In genomic region chr17:28745777-28746473, GRCh38 we compare ENCODE assay signal across 8 cellular contexts. TPM values are rescaled to one million over a fixed set of nuclear protein-coding genes. Genes with fewer than 3 reads are reported as not detected.
DNase-seq lines count a peak whose midpoint lies in the region; ATAC-seq, FAIRE-seq and TF ChIP-seq lines count a peak whose summit lies in the region.

No MANE protein-coding gene starts in this region.

- FAIRE-seq in keratinocyte (lab: Jason Lieb, UNC) = peak; percentile 65

- H3K4me3 ChIP-seq in keratinocyte (ENCODE audit: control insufficient read depth in 2 of 3, extremely low read depth in 1 of 3, insufficient read depth in 2 of 3, low read depth in 1 of 3, low read length in 3 of 3) = peak overlapping the region; percentile 88 to 98 (median 89)
- peak overlapping the region; percentile 55 to 74 for H3K4me3 ChIP-seq in stomach smooth muscle (ENCODE audit: low read length in 2 of 2)

- H4K20me1 ChIP-seq in keratinocyte (ENCODE audit: control insufficient read depth, extremely low read depth, insufficient read depth, low read length) = peaks cover 39% of the 10 kb centered on the region

- peaks cover 3% of the 10 kb centered on the region for H3K9me3 ChIP-seq in keratinocyte (ENCODE audit: control insufficient read depth, low read depth, low read length)
- no peaks in the 10 kb centered on the region for H3K9me3 ChIP-seq in stomach smooth muscle (ENCODE audit: control insufficient read depth in 2 of 2, low read length in 2 of 2)

- peaks cover 6% of the 10 kb centered on the region for H3K36me3 Mint-ChIP-seq in T-helper 1 cell treated with Interleukin-12 subunit alpha and Interleukin-12 subunit beta and Interleukin-4 antibody, amounts not matched to agents 30 μg/mL and 1 μg/mL, for 36 hours (ENCODE audit: low read depth)
- peaks cover 67% of the 10 kb centered on the region for H3K36me3 Mint-ChIP-seq in activated T-helper 17 cell treated with anti-CD3 and anti-CD28 coated beads, Interleukin-2, amount 50 U/mL, for 72 hours (ENCODE audit: low read depth)

- H3K9ac ChIP-seq in keratinocyte (ENCODE audit: control insufficient read depth, extremely low read depth, insufficient read depth, low read length) (peak overlapping the region; percentile 96), stomach smooth muscle (ENCODE audit: low read length in 2 of 2) (peak overlapping the region; percentile 61 to 80)

- no peak for TF ChIP-seq CTCF in keratinocyte (optimal IDR thresholded peaks at IDR 0.05 in 1 of 3, IDR thresholded peaks at IDR 0.05 in 1 of 3, conservative IDR thresholded peaks at IDR 0.05 in 1 of 3; ENCODE audit: extremely low read depth in 1 of 3, insufficient read depth in 2 of 3, low read length in 3 of 3)

- H3K4me1 Mint-ChIP-seq in T-helper 1 cell treated with Interleukin-12 subunit alpha and Interleukin-12 subunit beta and Interleukin-4 antibody, amounts not matched to agents 30 μg/mL and 1 μg/mL, for 36 hours (ENCODE audit: low read depth) = peaks cover 26% of the 10 kb centered on the region
- peaks cover 8% of the 10 kb centered on the region for H3K4me1 Mint-ChIP-seq in activated T-helper 17 cell treated with anti-CD3 and anti-CD28 coated beads, Interleukin-2, amount 50 U/mL, for 72 hours

- DNase-seq in T-helper 1 cell (no peak), keratinocyte (ENCODE audit: low read depth, low spot score) (peak; percentile 77), CD1c-positive myeloid dendritic cell (ENCODE audit: extremely low spot score) (no peak), DMS114 treated with DMSO at 0.1 percent for 48 hours (lab: John Stamatoyannopoulos, UW; ENCODE audit: unreplicated experiment) (no peak)

- H3K4me2 ChIP-seq in keratinocyte (ENCODE audit: control insufficient read depth, extremely low read depth, insufficient read depth, low read depth, low read length) = peak overlapping the region; percentile 87

- no peak for ATAC-seq in activated T-helper 17 cell treated with anti-CD3 and anti-CD28 coated beads, Interleukin-2, amount 50 U/mL, for 72 hours (replicated peaks)
- ATAC-seq in HG03159 (IDR thresholded peaks at IDR 0.05; ENCODE audit: unreplicated experiment) = no peak

- H3K9me1 ChIP-seq in keratinocyte (ENCODE audit: control insufficient read depth, extremely low read depth, insufficient read depth, low read length) = peaks cover 7% of the 10 kb centered on the region

- no peak overlapping the region for H2AFZ ChIP-seq in keratinocyte (ENCODE audit: control insufficient read depth, low read length)

- no peaks in the 10 kb centered on the region for H3K27me3 Mint-ChIP-seq in T-helper 1 cell treated with Interleukin-12 subunit alpha and Interleukin-12 subunit beta and Interleukin-4 antibody, amounts not matched to agents 30 μg/mL and 1 μg/mL, for 36 hours (ENCODE audit: low read depth)
- no peaks in the 10 kb centered on the region for H3K27me3 Mint-ChIP-seq in activated T-helper 17 cell treated with anti-CD3 and anti-CD28 coated beads, Interleukin-2, amount 50 U/mL, for 72 hours

- H3K9me3 Mint-ChIP-seq in T-helper 1 cell treated with Interleukin-12 subunit alpha and Interleukin-12 subunit beta and Interleukin-4 antibody, amounts not matched to agents 30 μg/mL and 1 μg/mL, for 36 hours = no peaks in the 10 kb centered on the region
- H3K9me3 Mint-ChIP-seq in activated T-helper 17 cell treated with anti-CD3 and anti-CD28 coated beads, Interleukin-2, amount 50 U/mL, for 72 hours = no peaks in the 10 kb centered on the region

- H3K27ac Mint-ChIP-seq in T-helper 1 cell treated with Interleukin-12 subunit alpha and Interleukin-12 subunit beta and Interleukin-4 antibody, amounts not matched to agents 30 μg/mL and 1 μg/mL, for 36 hours = peak overlapping the region; percentile 87
- peak overlapping the region; percentile 87 for H3K27ac Mint-ChIP-seq in activated T-helper 17 cell treated with anti-CD3 and anti-CD28 coated beads, Interleukin-2, amount 50 U/mL, for 72 hours

- peaks cover 36% of the 10 kb centered on the region for H3K4me1 ChIP-seq in keratinocyte (ENCODE audit: control insufficient read depth, extremely low read depth, insufficient read depth, low read length)
- H3K4me1 ChIP-seq in stomach smooth muscle (ENCODE audit: control insufficient read depth, insufficient read depth, low read length) = peaks cover 45% of the 10 kb centered on the region

- peak overlapping the region; percentile 90 for H3K4me3 Mint-ChIP-seq in T-helper 1 cell treated with Interleukin-12 subunit alpha and Interleukin-12 subunit beta and Interleukin-4 antibody, amounts not matched to agents 30 μg/mL and 1 μg/mL, for 36 hours
- H3K4me3 Mint-ChIP-seq in activated T-helper 17 cell treated with anti-CD3 and anti-CD28 coated beads, Interleukin-2, amount 50 U/mL, for 72 hours = peak overlapping the region; percentile 82

- H3K36me3 ChIP-seq in keratinocyte (ENCODE audit: control insufficient read depth in 2 of 2, extremely low read depth in 1 of 2, insufficient read depth in 2 of 2, low read length in 2 of 2) = peaks cover 33 to 41% of the 10 kb centered on the region in 2 experiments
- H3K36me3 ChIP-seq in stomach smooth muscle (ENCODE audit: control insufficient read depth in 2 of 2, insufficient read depth in 2 of 2, low read length in 2 of 2) = peaks cover 2 to 9% of the 10 kb centered on the region in 2 donors

- dilution Hi-C loops in keratinocyte (cut with MboI; ENCODE audit: extremely low pct_ligation_motif_present, low sequenced_read_pairs) = no loop called here

- H3K27ac ChIP-seq in keratinocyte (ENCODE audit: control insufficient read depth, insufficient read depth, low read length) (peak overlapping the region; percentile 91), stomach smooth muscle (ENCODE audit: low read length) (no peak overlapping the region)

- H3K27me3 ChIP-seq in keratinocyte (ENCODE audit: control insufficient read depth, extremely low read depth, insufficient read depth, low read length) (no peaks in the 10 kb centered on the region), stomach smooth muscle (ENCODE audit: control insufficient read depth in 1 of 2, insufficient read depth in 2 of 2, low read length in 2 of 2) (no peaks in the 10 kb centered on the region)

- peaks cover 62% of the 10 kb centered on the region for H3K79me2 ChIP-seq in keratinocyte (ENCODE audit: control insufficient read depth, insufficient read depth, low read length)

RNA-seq across cellular contexts. Expression of gene TRAF4, which starts 2.1 kb away (rescaled TPM):
- 100 to 1,000 TPM in 1 of 2 donors, 10 to 100 TPM in 1; 78.4 to 181 TPM for total RNA-seq in activated T-helper 17 cell treated with anti-CD3 and anti-CD28 coated beads, Interleukin-2, amount 50 U/mL, for 72 hours
- 57.3 to 69.4 TPM (median 60.5 TPM) in 3 replicates for polyA plus RNA-seq in keratinocyte
- polyA plus RNA-seq in keratinocyte (2011; ENCODE audit: low read depth) = 12.1 TPM
- 34.2 and 49.5 TPM in 2 replicates for polyA plus RNA-seq in keratinocyte (2011; cell fraction: cytosol; rRNA removed)
- 136 and 156 TPM in 2 replicates for polyA plus RNA-seq in keratinocyte (2011; cell fraction: nucleus; rRNA removed)
- 29.3 and 55.3 TPM in 2 replicates for polyA plus RNA-seq in keratinocyte (2012; ENCODE audit: low replicate concordance)
- polyA minus RNA-seq in keratinocyte = 78.9 to 246 TPM (median 103 TPM) in 3 replicates
- polyA minus RNA-seq in keratinocyte (2011; cell fraction: cytosol; rRNA and poly(A)+ RNA removed) = 74.6 TPM
- polyA minus RNA-seq in keratinocyte (2011; cell fraction: nucleus; rRNA and poly(A)+ RNA removed) = 85.4 and 89.2 TPM in 2 replicates

RNA-seq across cellular contexts. Expression of gene NEK8, which starts 17.3 kb away (rescaled TPM):
- 1 to 10 TPM; 4.9 to 9.2 TPM for total RNA-seq in activated T-helper 17 cell treated with anti-CD3 and anti-CD28 coated beads, Interleukin-2, amount 50 U/mL, for 72 hours
- polyA plus RNA-seq in keratinocyte = 4.1 to 6.2 TPM (median 4.3 TPM) in 3 replicates
- polyA plus RNA-seq in keratinocyte (2011; ENCODE audit: low read depth) = 0.17 TPM
- polyA plus RNA-seq in keratinocyte (2011; cell fraction: cytosol; rRNA removed) = 2.1 and 3.0 TPM in 2 replicates
- 12.1 and 12.5 TPM in 2 replicates for polyA plus RNA-seq in keratinocyte (2011; cell fraction: nucleus; rRNA removed)
- polyA plus RNA-seq in keratinocyte (2012; ENCODE audit: low replicate concordance) = 0.80 and 2.6 TPM in 2 replicates
- 7.7 to 9.8 TPM (median 9.6 TPM) in 3 replicates for polyA minus RNA-seq in keratinocyte
- polyA minus RNA-seq in keratinocyte (2011; cell fraction: cytosol; rRNA and poly(A)+ RNA removed) = 2.3 TPM
- 3.7 and 5.8 TPM in 2 replicates for polyA minus RNA-seq in keratinocyte (2011; cell fraction: nucleus; rRNA and poly(A)+ RNA removed)

RNA-seq across cellular contexts. Expression of gene TLCD1, which starts 19.9 kb away (rescaled TPM):
- total RNA-seq in activated T-helper 17 cell treated with anti-CD3 and anti-CD28 coated beads, Interleukin-2, amount 50 U/mL, for 72 hours = 10 to 100 TPM in 1 of 2 donors, 1 to 10 TPM in 1; 4.8 to 13.4 TPM
- polyA plus RNA-seq in keratinocyte = 12.0 to 14.7 TPM (median 14.0 TPM) in 3 replicates
- 1.1 TPM for polyA plus RNA-seq in keratinocyte (2011; ENCODE audit: low read depth)
- polyA plus RNA-seq in keratinocyte (2011; cell fraction: cytosol; rRNA removed) = 11.8 and 15.0 TPM in 2 replicates
- 9.3 and 9.5 TPM in 2 replicates for polyA plus RNA-seq in keratinocyte (2011; cell fraction: nucleus; rRNA removed)
- 12.2 and 12.6 TPM in 2 replicates for polyA plus RNA-seq in keratinocyte (2012; ENCODE audit: low replicate concordance)
- polyA minus RNA-seq in keratinocyte = 12.0 to 13.8 TPM (median 13.1 TPM) in 3 replicates
- 8.8 TPM for polyA minus RNA-seq in keratinocyte (2011; cell fraction: cytosol; rRNA and poly(A)+ RNA removed)
- polyA minus RNA-seq in keratinocyte (2011; cell fraction: nucleus; rRNA and poly(A)+ RNA removed) = 3.4 and 8.8 TPM in 2 replicates

RNA-seq across cellular contexts. Expression of gene RPL23A, which starts 26.1 kb away (rescaled TPM):
- total RNA-seq in activated T-helper 17 cell treated with anti-CD3 and anti-CD28 coated beads, Interleukin-2, amount 50 U/mL, for 72 hours = 1,000 to 10,000 TPM; 2,238 to 2,546 TPM
- 976 to 1,971 TPM (median 1,096 TPM) in 3 replicates for polyA plus RNA-seq in keratinocyte
- polyA plus RNA-seq in keratinocyte (2011; ENCODE audit: low read depth) = 1,360 TPM
- 1,303 and 1,911 TPM in 2 replicates for polyA plus RNA-seq in keratinocyte (2011; cell fraction: cytosol; rRNA removed)
- 362 and 498 TPM in 2 replicates for polyA plus RNA-seq in keratinocyte (2011; cell fraction: nucleus; rRNA removed)
- polyA plus RNA-seq in keratinocyte (2012; ENCODE audit: low replicate concordance) = 1,164 and 2,033 TPM in 2 replicates
- polyA minus RNA-seq in keratinocyte = 118 to 1,597 TPM (median 833 TPM) in 3 replicates
- polyA minus RNA-seq in keratinocyte (2011; cell fraction: cytosol; rRNA and poly(A)+ RNA removed) = 861 TPM
- 131 and 202 TPM in 2 replicates for polyA minus RNA-seq in keratinocyte (2011; cell fraction: nucleus; rRNA and poly(A)+ RNA removed)

RNA-seq across cellular contexts. Expression of gene RAB34, which starts 28.3 kb away (rescaled TPM):
- 10 to 100 TPM in 1 of 2 donors, 1 to 10 TPM in 1; 4.1 to 22.4 TPM for total RNA-seq in activated T-helper 17 cell treated with anti-CD3 and anti-CD28 coated beads, Interleukin-2, amount 50 U/mL, for 72 hours
- 115 to 180 TPM (median 134 TPM) in 3 replicates for polyA plus RNA-seq in keratinocyte
- polyA plus RNA-seq in keratinocyte (2011; ENCODE audit: low read depth) = 26.8 TPM
- 119 and 128 TPM in 2 replicates for polyA plus RNA-seq in keratinocyte (2011; cell fraction: cytosol; rRNA removed)
- 105 TPM in 2 replicates for polyA plus RNA-seq in keratinocyte (2011; cell fraction: nucleus; rRNA removed)
- polyA plus RNA-seq in keratinocyte (2012; ENCODE audit: low replicate concordance) = 41.3 and 114 TPM in 2 replicates
- 125 to 177 TPM (median 135 TPM) in 3 replicates for polyA minus RNA-seq in keratinocyte
- polyA minus RNA-seq in keratinocyte (2011; cell fraction: cytosol; rRNA and poly(A)+ RNA removed) = 104 TPM
- polyA minus RNA-seq in keratinocyte (2011; cell fraction: nucleus; rRNA and poly(A)+ RNA removed) = 23.2 and 26.4 TPM in 2 replicates
